16 cellular contexts compared by ENCODE assay signal in genomic region chr1:91406773-91407389, GRCh38. TPM values are rescaled to one million over a fixed set of nuclear protein-coding genes. Genes with fewer than 3 reads are reported as not detected.
A peak's percentile ranks its signal among the peaks of the same experiment; 100 is the strongest.
DNase-seq lines count a peak whose midpoint lies in the region; ATAC-seq and TF ChIP-seq lines count a peak whose summit lies in the region.
"Had no signal": no experiment of that assay in that cellular context is flagged by ENCODE, and none has a peak within 500 bp of the region (broad histone marks: within the 10 kb centered on the region; RNA-seq: fewer than 3 reads in every experiment).

No MANE protein-coding gene starts in this region.

- H3K4me1 Mint-ChIP-seq in activated CD4-positive, alpha-beta T cell treated with anti-CD3 and anti-CD28 coated beads, Interleukin-2, amount 10 ng/mL, durations not matched to agents 24 days and 14 days, result peaks cover 4% of the 10 kb centered on the region

- no peaks in the 10 kb centered on the region for H3K9me2 ChIP-seq in GM23248 (ENCODE audit: insufficient read depth)

- no peaks in the 10 kb centered on the region for H3K4me1 ChIP-seq in GM23248 (ENCODE audit: insufficient read depth)

- no peaks in the 10 kb centered on the region for H4K20me1 ChIP-seq in GM23248 (ENCODE audit: insufficient read depth)

- 14 to 15% methylated on average over 6 to 7 of the region's 7 CpGs for WGBS in GM23248 (ENCODE audit: low coverage in 1 of 2, low lambda C conversion rate in 2 of 2, missing lambda C conversion rate in 2 of 2), 2 experiments

- H3K36me3 ChIP-seq in GM23248 (ENCODE audit: low read depth), result no peaks in the 10 kb centered on the region
- H3K36me3 ChIP-seq: pancreas, WERI-Rb-1 had no signal

- H3K4me2 ChIP-seq in GM23248 (ENCODE audit: unreplicated experiment), result no peak overlapping the region

- no peaks in the 10 kb centered on the region for H3K9me3 Mint-ChIP-seq in activated CD4-positive, alpha-beta T cell treated with anti-CD3 and anti-CD28 coated beads, Interleukin-2, amount 10 ng/mL, durations not matched to agents 24 days and 14 days
- H3K9me3 Mint-ChIP-seq: activated T-cell treated with anti-CD3 and anti-CD28 coated beads, Interleukin-2, amount 50 U/mL, for 24 hours; CD4-positive, alpha-beta memory T cell had no signal

- H3K9me3 ChIP-seq in GM23248 (ENCODE audit: low read depth), result no peaks in the 10 kb centered on the region
- H3K9me3 ChIP-seq: pancreas had no signal

- no peak overlapping the region for H3K27ac ChIP-seq in GM23248
- H3K27ac ChIP-seq: pancreas, WERI-Rb-1 had no signal

- H3K36me3 Mint-ChIP-seq in activated CD4-positive, alpha-beta T cell treated with anti-CD3 and anti-CD28 coated beads, Interleukin-2, amount 10 ng/mL, durations not matched to agents 24 days and 14 days (ENCODE audit: low read depth), result no peaks in the 10 kb centered on the region
- H3K36me3 Mint-ChIP-seq: CD4-positive, alpha-beta memory T cell had no signal

- H3K27ac Mint-ChIP-seq in activated CD4-positive, alpha-beta T cell treated with anti-CD3 and anti-CD28 coated beads, Interleukin-2, amount 10 ng/mL, durations not matched to agents 24 days and 14 days, result no peak overlapping the region
- H3K27ac Mint-ChIP-seq: activated T-cell treated with anti-CD3 and anti-CD28 coated beads, Interleukin-2, amount 50 U/mL, for 24 hours; CD4-positive, alpha-beta memory T cell had no signal

- ATAC-seq in HG03039 (IDR thresholded peaks at IDR 0.05; ENCODE audit: unreplicated experiment), result no peak
- ATAC-seq: pancreas had no signal

- peak; percentile 44 for TF ChIP-seq CTCF in epithelial cell of esophagus (IDR thresholded peaks at IDR 0.05; ENCODE audit: insufficient read depth, low read depth, low read length, missing control alignments)

- peaks cover 65% of the 10 kb centered on the region for H3K27me3 Mint-ChIP-seq in activated CD4-positive, alpha-beta T cell treated with anti-CD3 and anti-CD28 coated beads, Interleukin-2, amount 10 ng/mL, durations not matched to agents 24 days and 14 days

- H3K27me3 ChIP-seq in GM23248 (replicated peaks; ENCODE audit: insufficient read depth), result 0 out of 2 replicates have a peak, but pooled peaks cover 6% of the 10 kb centered on the region
- H3K27me3 ChIP-seq: pancreas had no signal

- no peak overlapping the region for H3K4me3 Mint-ChIP-seq in activated CD4-positive, alpha-beta T cell treated with anti-CD3 and anti-CD28 coated beads, Interleukin-2, amount 10 ng/mL, durations not matched to agents 24 days and 14 days
- H3K4me3 Mint-ChIP-seq: activated T-cell treated with anti-CD3 and anti-CD28 coated beads, Interleukin-2, amount 50 U/mL, for 24 hours; CD4-positive, alpha-beta memory T cell had no signal

- DNase-seq in AG08396 (ENCODE audit: low spot score) (peak; percentile 30), GM23248 (peak; percentile 70), OCI-M1 (lab: John Stamatoyannopoulos, UW) (peak; percentile 53), epithelial cell of esophagus (ENCODE audit: low read depth) (peak; percentile 25), NCI-H82 (lab: John Stamatoyannopoulos, UW) (no peak), activated gamma-delta T cell treated with Interleukin-2 at 50 U/mL for 16 hours (no peak)
- no peak for DNase-seq in activated CD4-positive, alpha-beta T cell treated with anti-CD3 and anti-CD28 coated beads, Interleukin-2, amount 10 ng/mL, durations not matched to agents 24 days and 14 days
- DNase-seq: activated T-cell treated with anti-CD3 and anti-CD28 coated beads, Interleukin-2, amount 50 U/mL, for 24 hours; CD4-positive, alpha-beta memory T cell; mesenchymal stem cell; NCI-H2107; pancreas; stimulated activated CD4-positive, alpha-beta T cell treated with anti-CD3 and anti-CD28 coated beads, Interleukin-1b, Interleukin-23, amount 100 ng/mL, for 48 hours; stimulated activated naive CD4-positive, alpha-beta T cell treated with Interleukin-2 at 50 U/mL for 16 hours; WERI-Rb-1 had no signal

- H3K79me2 ChIP-seq in GM23248 (ENCODE audit: insufficient read depth), result no peaks in the 10 kb centered on the region

- no peaks in the 10 kb centered on the region for H3F3A ChIP-seq in GM23248 (ENCODE audit: insufficient read depth)

- in situ Hi-C loops in GM23248 (cut with MboI), result no loop called here

- H3K4me3 ChIP-seq in GM23248 (no peak overlapping the region), epithelial cell of esophagus (ENCODE audit: low read length) (no peak overlapping the region)
- H3K4me3 ChIP-seq: pancreas had no signal

- H2AFZ ChIP-seq in GM23248, result no peak overlapping the region

- no peak overlapping the region for H3K9ac ChIP-seq in GM23248

- intact Hi-C loops in activated CD4-positive, alpha-beta T cell treated with anti-CD3 and anti-CD28 coated beads, Interleukin-2, amount 10 ng/mL, durations not matched to agents 24 days and 14 days (cut with micrococcal nuclease), result no loop called here

RNA-seq across cellular contexts. Expression of gene HFM1, which starts 2.2 kb away (rescaled TPM):
- under 0.01 and 0.13 TPM in 2 replicates for total RNA-seq in GM23248 (2014; rRNA removed; shearing (Covaris generic))
- not detected in 2 replicates for polyA plus RNA-seq in GM23248 (2016; fragmentation: Nextera tagmentation; extraction: Ambion mirVana)
- not detected in 2 replicates for total RNA-seq in activated CD4-positive, alpha-beta T cell treated with anti-CD3 and anti-CD28 coated beads, Interleukin-2, amount 10 ng/mL, durations not matched to agents 24 days and 14 days
- total RNA-seq: CD4-positive, alpha-beta memory T cell had no signal
- polyA plus RNA-seq: CD4-positive, alpha-beta memory T cell had no signal

Comparison
In these comparisons a context has a peak if more than half of its experiments do, and no peak if none do; other contexts are left out.
1. DNase-seq: peak in AG08396 (single experiment), GM23248 (single experiment), OCI-M1 (single experiment) and epithelial cell of esophagus (single experiment); none in NCI-H82 (single experiment), activated CD4-positive, alpha-beta T cell treated with anti-CD3 and anti-CD28 coated beads, Interleukin-2, amount 10 ng/mL, durations not matched to agents 24 days and 14 days (single experiment) and activated gamma-delta T cell treated with Interleukin-2 at 50 U/mL for 16 hours (single experiment).